In genomic region chr10:27744478-27745379, GRCh38 we compare ENCODE assay signal across 8 cellular contexts. TPM values are rescaled to one million over a fixed set of nuclear protein-coding genes. Genes with fewer than 3 reads are reported as not detected.
DNase-seq lines count a peak whose midpoint lies in the region; ATAC-seq and TF ChIP-seq lines count a peak whose summit lies in the region.

No MANE protein-coding gene starts in this region.

- H3K36me3 ChIP-seq in parathyroid adenoma (ENCODE audit: control insufficient read depth, insufficient read depth, low read length): no peaks in the 10 kb centered on the region

- no peak for ATAC-seq in Right ventricle myocardium superior (ENCODE audit: poor library complexity)
- no peak for ATAC-seq in HG03571 (IDR thresholded peaks at IDR 0.05; ENCODE audit: unreplicated experiment)
- ATAC-seq in GM19351 (IDR thresholded peaks at IDR 0.05; ENCODE audit: unreplicated experiment): no peak
- ATAC-seq in GM18867 (IDR thresholded peaks at IDR 0.05; ENCODE audit: unreplicated experiment): no peak

- no peaks in the 10 kb centered on the region for H3K79me2 ChIP-seq in parathyroid adenoma

- no peak overlapping the region for H3K9ac ChIP-seq in parathyroid adenoma

- H2AFZ ChIP-seq in parathyroid adenoma: peak overlapping the region; percentile 61

- H3K27me3 ChIP-seq in parathyroid adenoma (ENCODE audit: control insufficient read depth, insufficient read depth, low read length): peaks cover 16% of the 10 kb centered on the region

- H3K4me2 ChIP-seq in parathyroid adenoma (ENCODE audit: low read length): peak overlapping the region; percentile 78

- H3K4me1 ChIP-seq in parathyroid adenoma: peaks cover 2% of the 10 kb centered on the region

- H3K4me3 ChIP-seq in parathyroid adenoma (ENCODE audit: low read depth, low read length): peak overlapping the region; percentile 52

- H3K9me3 ChIP-seq in parathyroid adenoma (ENCODE audit: control insufficient read depth, low read length): no peaks in the 10 kb centered on the region

- intact Hi-C loops in Right ventricle myocardium superior (cut with DNase I): loop anchor here (10.0 kb wide), 1 partner anchor 440 kb away; no protein-coding TSS in a partner anchor

- no peak overlapping the region for H3K27ac ChIP-seq in parathyroid adenoma

- DNase-seq in activated T-cell treated with anti-CD3 and anti-CD28 coated beads for 48 hours (ENCODE audit: low read depth): peak; percentile 15
- DNase-seq in activated T-cell treated with anti-CD3 and anti-CD28 coated beads for 4 hours: no peak
- DNase-seq in activated CD8-positive, alpha-beta memory T cell treated with anti-CD3 and anti-CD28 coated beads, Interleukin-2, amount 50 U/mL, for 48 hours: peak; percentile 68
- peak; percentile 43 for DNase-seq in Right ventricle myocardium superior

- no peak for TF ChIP-seq CTCF in parathyroid adenoma (IDR thresholded peaks at IDR 0.05)

RNA-seq across cellular contexts. Expression of gene MKX, which starts 0.9 kb away (rescaled TPM):
- total RNA-seq in Right ventricle myocardium superior: not detected
